In genomic region chr9:109558718-109559151, GRCh38 we compare ENCODE assay signal across 24 cellular contexts.
"Had no signal": no experiment of that assay in that cellular context is flagged by ENCODE, and none has a peak within 500 bp of the region (broad histone marks: within the 10 kb centered on the region; RNA-seq: fewer than 3 reads in every experiment).

No MANE protein-coding gene starts in this region.

- H3K36me3 ChIP-seq: cardiac muscle cell, heart right ventricle, left ventricle myocardium inferior, neutrophil, pancreas, stomach, tibial artery had no signal

- H3K27me3 ChIP-seq: cardiac muscle cell, foreskin keratinocyte, pancreas, stomach, tibial artery had no signal

- ATAC-seq: foreskin keratinocyte; mucosa of descending colon; psoas muscle; stimulated activated naive B cell treated with anti-CD40 and anti-IgM and Interleukin-4, amounts not matched to agents 10 μg/mL and 1 μg/mL and 100 μg/mL, for 72 hours had no signal

- H3K4me1 ChIP-seq: pancreas, stomach had no signal

- H3K9me3 ChIP-seq: heart right ventricle, left ventricle myocardium inferior, mucosa of descending colon, neutrophil, pancreas, psoas muscle, stomach, tibial artery had no signal

- H3K4me3 ChIP-seq: cardiac muscle cell, coronary artery, heart right ventricle, left ventricle myocardium inferior, lung, mucosa of descending colon, pancreas, psoas muscle, stomach, tibial artery had no signal

- DNase-seq: activated CD4-positive, alpha-beta T cell treated with anti-CD3 and anti-CD28 coated beads for 48 hours; activated CD4-positive, alpha-beta T cell treated with anti-CD3 and anti-CD28 coated beads, Interleukin-2, amount 50 U/mL, for 48 hours; activated CD8-positive, alpha-beta memory T cell treated with anti-CD3 and anti-CD28 coated beads for 24 hours; activated effector memory CD4-positive, alpha-beta T cell treated with anti-CD3 and anti-CD28 coated beads, Interleukin-2, amount 50 U/mL, for 16 hours; activated naive CD4-positive, alpha-beta T cell treated with anti-CD3 and anti-CD28 coated beads, Interleukin-2, amount 10 ng/mL, durations not matched to agents 7 days and 5 days; activated T-cell treated with anti-CD3 and anti-CD28 coated beads, Interleukin-2, amount 50 U/mL, for 1 hour; amygdala; cerebellar nuclear complex; foreskin keratinocyte; heart right ventricle; left ventricle myocardium inferior; mucosa of descending colon; psoas muscle; stimulated activated CD4-positive, alpha-beta T cell treated with anti-CD3 and anti-CD28 coated beads, Interleukin-15, amount 100 ng/mL, for 24 hours; stimulated activated CD4-positive, alpha-beta T cell treated with anti-CD3 and anti-CD28 coated beads, Interleukin-2, amount 100 ng/mL, for 24 hours; stimulated activated naive B cell treated with anti-CD40 and anti-IgM and Interleukin-4, amounts not matched to agents 10 μg/mL and 1 μg/mL and 100 μg/mL, for 72 hours; stomach had no signal

- H3K27ac ChIP-seq: cardiac muscle cell, coronary artery, foreskin keratinocyte, heart right ventricle, left ventricle myocardium inferior, neutrophil, pancreas, psoas muscle, stomach, tibial artery, VCaP had no signal
